ENCODE assay signal across 18 cellular contexts in genomic region chr6:166877349-166877748, GRCh38.
A peak's percentile ranks its signal among the peaks of the same experiment; 100 is the strongest.
DNase-seq lines count a peak whose midpoint lies in the region; ATAC-seq, FAIRE-seq and TF ChIP-seq lines count a peak whose summit lies in the region.
"Had no signal": no experiment of that assay in that cellular context is flagged by ENCODE, and none has a peak within 500 bp of the region (broad histone marks: within the 10 kb centered on the region; RNA-seq: fewer than 3 reads in every experiment).

No MANE protein-coding gene starts in this region.

- in situ Hi-C loops in HepG2 (cut with HindIII; ENCODE audit: extremely low pct_ligation_motif_present, low pct_unique_long_range_greater_than_20kb) (no loop called here), K562 (cut with MboI) (no loop called here)

- H3K79me2 ChIP-seq in HepG2 (ENCODE audit: insufficient read depth, low read length) (no peaks in the 10 kb centered on the region), PC-3 (ENCODE audit: low read length) (no peaks in the 10 kb centered on the region), K562 (ENCODE audit: control insufficient read depth, insufficient read depth, low read length) (no peaks in the 10 kb centered on the region)

- no peaks in the 10 kb centered on the region for H3F3A ChIP-seq in PC-3 (ENCODE audit: low read length, unreplicated experiment)

- no peak for FAIRE-seq in HepG2 (lab: Jason Lieb, UNC)
- no peak for FAIRE-seq in K562 (lab: Jason Lieb, UNC)
- FAIRE-seq: G401.6, GM12892 had no signal

- H3K27me3 ChIP-seq in HepG2 (ENCODE audit: control insufficient read depth in 1 of 2, insufficient read depth in 2 of 2, low read length in 2 of 2): no peaks in the 10 kb centered on the region
- no peaks in the 10 kb centered on the region for H3K27me3 ChIP-seq in right lobe of liver
- H3K27me3 ChIP-seq in PC-3 (ENCODE audit: low read length): no peaks in the 10 kb centered on the region
- peaks cover 11 to 27% of the 10 kb centered on the region in 2 experiments for H3K27me3 ChIP-seq in K562 (ENCODE audit: control insufficient read depth in 2 of 2, insufficient read depth in 2 of 2, low read length in 2 of 2)
- H3K27me3 ChIP-seq in H7 (ENCODE audit: control insufficient read depth, insufficient read depth, low read length): no peaks in the 10 kb centered on the region
- H3K27me3 ChIP-seq: BLaER1 had no signal

- POLR2A ChIA-PET in HepG2 (lab: Yijun Ruan, JAX) (no interaction called here), PC-3 (lab: Charles Lee; ENCODE audit: unreplicated experiment) (no interaction called here), K562 (lab: Yijun Ruan, JAX) (no interaction called here)

- BruUV-seq in HepG2 (replicated peaks; lab: Mats Ljungman, UMichigan) (no TSS peak), PC-3 (replicated peaks; lab: Mats Ljungman, UMichigan) (no TSS peak), K562 (replicated peaks; lab: Mats Ljungman, UMichigan) (no TSS peak)

- no peak overlapping the region for H3K4me3 ChIP-seq in HepG2 (replicated peaks in 1 of 3; ENCODE audit: insufficient read depth in 1 of 3, low read depth in 2 of 3, low read length in 3 of 3)
- no peak overlapping the region for H3K4me3 ChIP-seq in right lobe of liver
- no peak overlapping the region for H3K4me3 ChIP-seq in PC-3 (ENCODE audit: low read length)
- no peak overlapping the region for H3K4me3 ChIP-seq in K562
- no peak overlapping the region for H3K4me3 ChIP-seq in H7 (ENCODE audit: insufficient read depth, low read depth, low read length)
- H3K4me3 ChIP-seq: BLaER1, GM23338, HAP-1 had no signal

- no peaks in the 10 kb centered on the region for H3K9me2 ChIP-seq in PC-3 (replicated peaks; ENCODE audit: low read length)

- ATAC-seq in HepG2 (no peak), right lobe of liver (no peak), PC-3 (0 out of 2 replicates have a peak, but pooled peaks have one; percentile 20), K562 (no peak), GM18502 (IDR thresholded peaks at IDR 0.05; ENCODE audit: poor library complexity, unreplicated experiment) (no peak)
- ATAC-seq: CD8-positive, alpha-beta T cell; GM23338 had no signal

- no peak for DNase-seq in HepG2 (ENCODE audit: low spot score)
- DNase-seq in right lobe of liver: no peak
- peak; percentile 43 for DNase-seq in PC-3
- no peak for DNase-seq in K562 (ENCODE audit: extremely low read depth in 1 of 4, low spot score in 3 of 4)
- no peak for DNase-seq in H7
- no peak for DNase-seq in HCEC 1CT
- DNase-seq: Caco-2; CD4-positive, CD25-positive, alpha-beta regulatory T cell; CD8-positive, alpha-beta T cell; DMS153; DND-41 had no signal

- TF ChIP-seq CTCF in HepG2 (CRISPR knock-in tag; IDR thresholded peaks at IDR 0.05) (no peak), right lobe of liver (IDR thresholded peaks at IDR 0.05) (no peak), PC-3 (conservative IDR thresholded peaks at IDR 0.05; ENCODE audit: low read depth, low read length) (no peak), K562 (IDR thresholded peaks at IDR 0.05 in 2 of 3, conservative IDR thresholded peaks at IDR 0.05 in 1 of 3; ENCODE audit: insufficient read depth in 2 of 3, low read depth in 1 of 3, low read length in 3 of 3) (no peak)

- TF ChIP-seq POLR2A in HepG2 (IDR thresholded peaks at IDR 0.05; ENCODE audit: insufficient read depth in 1 of 2, low read depth in 2 of 2, low read length in 2 of 2) (no peak), right lobe of liver (IDR thresholded peaks at IDR 0.05) (no peak), K562 (conservative IDR thresholded peaks at IDR 0.05) (no peak)

- H3K9me3 ChIP-seq in HepG2 (ENCODE audit: low read length) (no peaks in the 10 kb centered on the region), right lobe of liver (peaks cover 0 to 1% (median 0%) of the 10 kb centered on the region in 4 donors), PC-3 (ENCODE audit: low read length) (no peaks in the 10 kb centered on the region), K562 (replicated peaks; ENCODE audit: control insufficient read depth, insufficient read depth, low read depth, low read length) (no peaks in the 10 kb centered on the region)
- H3K9me3 ChIP-seq: BLaER1, Caco-2, HAP-1 had no signal

- intact Hi-C loops in HepG2 (cut with micrococcal nuclease; ENCODE audit: unreplicated experiment): no loop called here
- intact Hi-C loops in right lobe of liver (cut with DNase I): no loop called here
- intact Hi-C loops in PC-3 (cut with micrococcal nuclease): no loop called here
- intact Hi-C loops in K562 (cut with micrococcal nuclease): no loop called here

- no peaks in the 10 kb centered on the region for H3K36me3 ChIP-seq in HepG2 (replicated peaks in 1 of 2; ENCODE audit: control insufficient read depth in 1 of 2, insufficient read depth in 2 of 2, low read length in 2 of 2)
- H3K36me3 ChIP-seq in right lobe of liver: no peaks in the 10 kb centered on the region
- no peaks in the 10 kb centered on the region for H3K36me3 ChIP-seq in PC-3 (ENCODE audit: low read depth, low read length)
- no peaks in the 10 kb centered on the region for H3K36me3 ChIP-seq in K562 (ENCODE audit: control insufficient read depth, insufficient read depth, low read length)
- no peaks in the 10 kb centered on the region for H3K36me3 ChIP-seq in H7 (replicated peaks; ENCODE audit: control insufficient read depth, insufficient read depth, low read length)
- H3K36me3 ChIP-seq: BLaER1, HAP-1 had no signal

- H3K9me1 ChIP-seq in K562 (ENCODE audit: control insufficient read depth, insufficient read depth, low read length): no peaks in the 10 kb centered on the region

- H3K4me2 ChIP-seq in HepG2 (ENCODE audit: low read depth, low read length) (no peak overlapping the region), PC-3 (ENCODE audit: low read length) (peak overlapping the region; percentile 56), K562 (ENCODE audit: insufficient read depth, low read length) (no peak overlapping the region)
- H3K4me2 ChIP-seq: BLaER1, GM23338 had no signal

- CTCF ChIA-PET in HepG2 (lab: Yijun Ruan, JAX; ENCODE audit: low intra/inter-chr PET ratio, low total read pairs): no interaction called here
- CTCF ChIA-PET in PC-3 (lab: Charles Lee): no interaction called here
- CTCF ChIA-PET in K562 (lab: Yijun Ruan, JAX; ENCODE audit: low intra/inter-chr PET ratio): no interaction called here

- H3K27ac ChIP-seq in HepG2 (ENCODE audit: extremely low read length, insufficient read depth, low read length) (no peak overlapping the region), right lobe of liver (no peak overlapping the region), PC-3 (ENCODE audit: low read length) (peak overlapping the region; percentile 60), K562 (ENCODE audit: extremely low read depth, low read depth, low read length) (no peak overlapping the region)
- H3K27ac ChIP-seq: BLaER1, C4-2B had no signal

- no peak for TF ChIP-seq EP300 in HepG2 (IDR thresholded peaks at IDR 0.05; ENCODE audit: low read depth in 2 of 2, low read length in 2 of 2)
- TF ChIP-seq EP300 in HepG2 (CRISPR knock-in tag; IDR thresholded peaks at IDR 0.05; ENCODE audit: borderline replicate concordance): no peak
- TF ChIP-seq EP300 in K562 (IDR thresholded peaks at IDR 0.05; ENCODE audit: low read length): no peak

- no peak for TF ChIP-seq RAD21 in HepG2 (CRISPR knock-in tag; IDR thresholded peaks at IDR 0.05)
- TF ChIP-seq RAD21 in K562 (CRISPR knock-in tag; conservative IDR thresholded peaks at IDR 0.05 in 1 of 2, IDR thresholded peaks at IDR 0.05 in 1 of 2): no peak

- 45% methylated on average over 2 of the region's 2 CpGs for WGBS in HepG2 (ENCODE audit: low lambda C conversion rate)
- 78% methylated on average over 2 of the region's 2 CpGs for whole genome bisulfite sequencing in right lobe of liver (ENCODE audit: insufficient coverage, low coverage, low lambda C conversion rate, missing lambda C conversion rate)
- WGBS in K562 (ENCODE audit: insufficient coverage, low coverage, missing lambda C conversion rate): 13% methylated on average over 2 of the region's 2 CpGs

- H4K20me1 ChIP-seq in HepG2 (ENCODE audit: insufficient read depth, low read length) (no peaks in the 10 kb centered on the region), PC-3 (ENCODE audit: low read length) (no peaks in the 10 kb centered on the region), K562 (replicated peaks; ENCODE audit: control insufficient read depth, insufficient read depth, low read length) (no peaks in the 10 kb centered on the region)
- H4K20me1 ChIP-seq: BLaER1 had no signal

- H3K4me1 ChIP-seq in HepG2 (ENCODE audit: insufficient read depth, low read length) (no peaks in the 10 kb centered on the region), right lobe of liver (no peaks in the 10 kb centered on the region), PC-3 (ENCODE audit: insufficient read depth, low read length) (peaks cover 25% of the 10 kb centered on the region), K562 (replicated peaks in 1 of 2; ENCODE audit: control insufficient read depth in 2 of 2, insufficient read depth in 2 of 2, low read length in 2 of 2) (no peaks in the 10 kb centered on the region; a peak in 1 of 5 replicates)
- H3K4me1 ChIP-seq: HAP-1 had no signal

- no peak overlapping the region for H2AFZ ChIP-seq in HepG2 (ENCODE audit: low read length)
- no peak overlapping the region for H2AFZ ChIP-seq in PC-3 (ENCODE audit: low read length)
- H2AFZ ChIP-seq in K562 (ENCODE audit: low read depth, low read length): no peak overlapping the region
- H2AFZ ChIP-seq: GM23338 had no signal

- no peak overlapping the region for H3K9ac ChIP-seq in HepG2 (ENCODE audit: insufficient read depth, low read depth, low read length)
- H3K9ac ChIP-seq in PC-3 (ENCODE audit: low read length): no peak overlapping the region
- no peak overlapping the region for H3K9ac ChIP-seq in K562 (ENCODE audit: insufficient read depth in 1 of 2, low read depth in 2 of 2, low read length in 2 of 2)
- H3K9ac ChIP-seq: BLaER1 had no signal

TF ChIP-seq in HepG2, 621 proteins besides CTCF, POLR2A, EP300 and RAD21:
- TF ChIP-seq, protein P1, sequence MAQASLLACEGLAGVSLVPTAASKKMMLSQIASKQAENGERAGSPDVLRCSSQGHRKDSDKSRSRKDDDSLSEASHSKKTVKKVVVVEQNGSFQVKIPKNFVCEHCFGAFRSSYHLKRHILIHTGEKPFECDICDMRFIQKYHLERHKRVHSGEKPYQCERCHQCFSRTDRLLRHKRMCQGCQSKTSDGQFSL (CRISPR knock-in tag; IDR thresholded peaks at IDR 0.05): no peak
- TF ChIP-seq NR2C2 (CRISPR knock-in tag; IDR thresholded peaks at IDR 0.05; ENCODE audit: borderline replicate concordance) (no peak), NFE2L2 (IDR thresholded peaks at IDR 0.05; ENCODE audit: low read length) (peak; percentile 59; the same call in 1 of the 2 replicates)

TF ChIP-seq in K562, 482 proteins besides CTCF, POLR2A, EP300 and RAD21:
- no peak for TF ChIP-seq MAFK (IDR thresholded peaks at IDR 0.05; ENCODE audit: low read length)
- TF ChIP-seq NFE2L1 (tag; IDR thresholded peaks at IDR 0.05; ENCODE audit: borderline replicate concordance, low read depth): 0 out of 2 replicates have a peak, but pooled peaks have one; percentile 7
- TF ChIP-seq BACH1 (tag; IDR thresholded peaks at IDR 0.05): no peak
- TF ChIP-seq SIN3B (IDR thresholded peaks at IDR 0.05; ENCODE audit: low read depth): no peak
- TF ChIP-seq MAFG (tag; conservative IDR thresholded peaks at IDR 0.05): peak; percentile 29; the same call in 1 of the 2 replicates
- no peak for TF ChIP-seq GTF2A2 (tag; IDR thresholded peaks at IDR 0.05)
- TF ChIP-seq GABPB2 (CRISPR knock-in tag; conservative IDR thresholded peaks at IDR 0.05): no peak

Comparison
In these comparisons a context has a peak if more than half of its experiments do, and no peak if none do; other contexts are left out.
1. Of the 241 proteins assayed by ChIP-seq in both HepG2 and K562: peak only in HepG2: none; only in K562: MAFG and NFE2L1; in both: none; in neither: 239.